Comparison of ENCODE assay signal across 8 cellular contexts in the genomic region with DNA sequence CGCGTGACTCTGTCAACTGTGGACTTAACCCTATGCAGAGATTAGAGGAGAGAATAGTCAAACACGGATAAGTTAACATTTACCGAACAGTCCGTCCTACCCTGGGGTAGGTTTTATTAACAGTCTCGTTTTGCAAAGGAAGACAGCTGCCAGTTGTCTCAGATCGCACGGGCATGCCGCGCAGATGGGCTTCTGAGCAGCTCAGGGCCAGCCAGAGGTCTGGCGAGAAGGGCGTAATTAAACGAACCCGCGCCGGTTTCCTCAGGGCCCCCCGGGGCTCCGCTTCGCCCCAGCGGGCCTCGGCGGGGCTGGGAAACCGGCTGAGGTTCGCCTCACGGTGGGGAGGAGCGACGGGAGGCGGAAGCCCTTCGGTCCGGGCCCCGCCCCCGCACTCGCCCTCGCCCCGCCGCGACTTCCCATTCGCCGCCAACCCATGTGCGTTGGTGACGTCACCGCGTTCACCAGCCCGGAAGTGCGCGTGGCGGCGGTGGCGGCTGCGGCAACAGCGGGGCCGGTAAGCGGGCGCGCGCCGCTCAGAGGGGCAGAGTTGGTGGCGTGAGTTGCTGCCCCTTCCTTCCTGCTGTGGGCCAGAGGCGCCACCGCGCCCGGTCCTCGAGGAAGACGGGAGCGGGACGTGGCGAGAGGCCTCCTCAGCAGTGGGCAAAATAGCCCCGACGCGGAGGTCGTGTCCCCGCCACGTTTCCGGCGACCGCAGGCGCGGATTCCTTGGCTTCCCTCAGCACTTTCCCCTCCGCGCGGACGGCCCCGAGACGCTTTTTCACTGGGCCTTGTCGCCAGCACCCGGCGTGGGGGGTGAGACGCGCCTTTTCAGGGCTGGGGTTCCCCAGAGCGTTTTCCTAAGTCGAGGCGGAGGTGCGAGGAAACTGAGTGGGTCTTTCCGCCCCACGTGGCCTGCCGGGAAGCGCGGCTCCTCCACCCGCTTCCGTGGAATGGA. TPM values are rescaled to one million over a fixed set of nuclear protein-coding genes. Genes with fewer than 3 reads are reported as not detected.
DNase-seq lines count a peak whose midpoint lies in the region; TF ChIP-seq lines count a peak whose summit lies in the region.

A gene (plus strand): TSS at position 464 of the 955 bp plus-strand sequence. CDS start 2,101 bp downstream, outside the sequence.

- no peaks in the 10 kb centered on the region for H3K9me3 ChIP-seq in HAP-1
- H3K9me3 ChIP-seq in MG63 = no peaks in the 10 kb centered on the region

- TF ChIP-seq CTCF in nephron progenitor cell (IDR thresholded peaks at IDR 0.05) = no peak

- H3K4me3 Mint-ChIP-seq in nephron progenitor cell = peak within 1 kb of the TSS; percentile 96
- peak within 1 kb of the TSS; percentile 97 for H3K4me3 Mint-ChIP-seq in stimulated activated naive CD8-positive, alpha-beta T cell treated with anti-CD3 and anti-CD28 coated beads, Interleukin-15, Interleukin-2, amounts not matched to agents 100 ng/mL and 50 ng/mL, for 24 hours

- H3K27me3 Mint-ChIP-seq in nephron progenitor cell (ENCODE audit: low read depth, poor library complexity) = no peaks in the 10 kb centered on the region
- H3K27me3 Mint-ChIP-seq in stimulated activated naive CD8-positive, alpha-beta T cell treated with anti-CD3 and anti-CD28 coated beads, Interleukin-15, Interleukin-2, amounts not matched to agents 100 ng/mL and 50 ng/mL, for 24 hours = no peaks in the 10 kb centered on the region

- peak; percentile 92 for DNase-seq in G401 (ENCODE audit: low spot score)
- peak; percentile 84 to 96 for DNase-seq in HAP-1 (ENCODE audit: low spot score in 2 of 2)
- DNase-seq in MG63 = peak; percentile 90
- DNase-seq in SIG-M5 (lab: John Stamatoyannopoulos, UW) = peak; percentile 35
- DNase-seq in activated gamma-delta T cell (lab: John Stamatoyannopoulos, UW) = peak; percentile 91
- peak; percentile 87 for DNase-seq in fibroblast of the conjunctiva (ENCODE audit: low read depth)
- DNase-seq in nephron progenitor cell = peak; percentile 97

- peak within 1 kb of the TSS; percentile 97 for H3K27ac Mint-ChIP-seq in nephron progenitor cell
- peak within 1 kb of the TSS; percentile 99 for H3K27ac Mint-ChIP-seq in stimulated activated naive CD8-positive, alpha-beta T cell treated with anti-CD3 and anti-CD28 coated beads, Interleukin-15, Interleukin-2, amounts not matched to agents 100 ng/mL and 50 ng/mL, for 24 hours

- H3K27me3 ChIP-seq in HAP-1 (ENCODE audit: low read depth) (no peaks in the 10 kb centered on the region), MG63 (no peaks in the 10 kb centered on the region)

- no peaks in the 10 kb centered on the region; the same call in 1 of the 2 replicates for H3K4me1 ChIP-seq in HAP-1

- peaks cover 31% of the 10 kb centered on the region for H3K36me3 Mint-ChIP-seq in nephron progenitor cell (ENCODE audit: low read depth)
- H3K36me3 Mint-ChIP-seq in stimulated activated naive CD8-positive, alpha-beta T cell treated with anti-CD3 and anti-CD28 coated beads, Interleukin-15, Interleukin-2, amounts not matched to agents 100 ng/mL and 50 ng/mL, for 24 hours (ENCODE audit: low read depth) = peaks cover 48% of the 10 kb centered on the region

- peaks cover 8% of the 10 kb centered on the region for H3K9me3 Mint-ChIP-seq in nephron progenitor cell
- H3K9me3 Mint-ChIP-seq in stimulated activated naive CD8-positive, alpha-beta T cell treated with anti-CD3 and anti-CD28 coated beads, Interleukin-15, Interleukin-2, amounts not matched to agents 100 ng/mL and 50 ng/mL, for 24 hours = no peaks in the 10 kb centered on the region

- peak within 1 kb of the TSS; percentile 93 for H3K4me3 ChIP-seq in HAP-1
- H3K4me3 ChIP-seq in MG63 = peak within 1 kb of the TSS; percentile 90

- peaks cover 31% of the 10 kb centered on the region for H3K4me1 Mint-ChIP-seq in nephron progenitor cell
- H3K4me1 Mint-ChIP-seq in stimulated activated naive CD8-positive, alpha-beta T cell treated with anti-CD3 and anti-CD28 coated beads, Interleukin-15, Interleukin-2, amounts not matched to agents 100 ng/mL and 50 ng/mL, for 24 hours (ENCODE audit: low read depth) = peaks cover 36% of the 10 kb centered on the region

- in situ Hi-C loops in G401 (cut with HindIII; ENCODE audit: low sequenced_read_pairs) = no loop called here
- in situ Hi-C loops in HAP-1 (cut with MboI; ENCODE audit: low sequenced_read_pairs) = no loop called here

- peaks cover 28% of the 10 kb centered on the region for H3K36me3 ChIP-seq in HAP-1 (replicated peaks)
- peaks cover 28% of the 10 kb centered on the region for H3K36me3 ChIP-seq in MG63

RNA-seq across cellular contexts. Expression of the gene that starts here (rescaled TPM):
- total RNA-seq in G401 (2014; rRNA removed; shearing (Covaris generic)) = 32.7 and 61.7 TPM in 2 replicates
- total RNA-seq in MG63 (2014; rRNA removed; shearing (Covaris generic); ENCODE audit: low replicate concordance) = 34.2 and 60.3 TPM in 2 replicates

Comparison
In these comparisons a context has a peak if more than half of its experiments do, and no peak if none do; other contexts are left out.
1. Peak in every context shown above with its lines: DNase-seq and H3K4me3 ChIP-seq.
2. DNase-seq: peak in every context shown above with its lines; median percentile 97 in nephron progenitor cell; 92 in G401; 91 in activated gamma-delta T cell; 90 in HAP-1; 90 in MG63; 87 in fibroblast of the conjunctiva; 35 in SIG-M5.